ENCODE assay signal across 33 cellular contexts in genomic region chr14:104256025-104256424, GRCh38.
"Had no signal": no experiment of that assay in that cellular context is flagged by ENCODE, and none has a peak within 500 bp of the region (broad histone marks: within the 10 kb centered on the region; RNA-seq: fewer than 3 reads in every experiment).

No MANE protein-coding gene starts in this region.

- H3K4me3 ChIP-seq: adrenal gland, body of pancreas, breast epithelium had no signal

- DNase-seq: activated B cell treated with CpG ODN at 0.5 μM for 24 hours; activated CD4-positive, alpha-beta T cell treated with anti-CD3 and anti-CD28 coated beads for 4 hours; activated CD4-positive, alpha-beta T cell treated with anti-CD3 and anti-CD28 coated beads, Interleukin-2, amount 10 ng/mL, durations not matched to agents 24 days and 14 days; activated CD4-positive, alpha-beta T cell treated with anti-CD3 and anti-CD28 coated beads, Interleukin-2, amount 50 U/mL, for 1 hour; activated CD4-positive, alpha-beta T cell treated with anti-CD3 and anti-CD28 coated beads, Interleukin-2, amount 50 U/mL, for 4 hours; activated CD4-positive, CD25-positive, alpha-beta regulatory T cell treated with anti-CD3 and anti-CD28 coated beads, Interleukin-2, amount 50 U/mL, for 72 hours; activated CD8-positive, alpha-beta memory T cell treated with anti-CD3 and anti-CD28 coated beads, Interleukin-2, amount 50 U/mL, for 4 hours; activated CD8-positive, alpha-beta T cell treated with anti-CD3 and anti-CD28 coated beads for 36 hours; activated effector memory CD4-positive, alpha-beta T cell treated with anti-CD3 and anti-CD28 coated beads, Interleukin-2, amount 50 U/mL, for 16 hours; activated gamma-delta T cell treated with Interleukin-2 at 50 U/mL for 16 hours; activated naive CD4-positive, alpha-beta T cell; activated naive CD4-positive, alpha-beta T cell treated with anti-CD3 and anti-CD28 coated beads for 36 hours; activated naive CD4-positive, alpha-beta T cell treated with anti-CD3 and anti-CD28 coated beads, Interleukin-2, amount 50 U/mL, for 16 hours; activated naive CD8-positive, alpha-beta T cell treated with anti-CD3 and anti-CD28 coated beads for 36 hours; activated T-cell treated with anti-CD3 and anti-CD28 coated beads for 4 hours; activated T-cell treated with anti-CD3 and anti-CD28 coated beads, Interleukin-2, amount 50 U/mL, for 1 hour; activated T-cell treated with anti-CD3 and anti-CD28 coated beads, Interleukin-2, amount 50 U/mL, for 4 hours; activated T-cell treated with anti-CD3 and anti-CD28 coated beads, Interleukin-2, amount 50 U/mL, for 72 hours; adrenal gland; amniotic stem cell; aorta; body of pancreas; brain microvascular endothelial cell; central memory CD4-positive, alpha-beta T cell; T-helper 1 cell; T-helper 2 cell; T-helper 9 cell had no signal

- H3K9me3 ChIP-seq: adrenal gland, body of pancreas had no signal

- H3K36me3 ChIP-seq: adrenal gland, brain microvascular endothelial cell, breast epithelium had no signal

- ATAC-seq: activated CD8-positive, alpha-beta T cell treated with anti-CD3 and anti-CD28 coated beads for 36 hours; activated naive CD4-positive, alpha-beta T cell treated with anti-CD3 and anti-CD28 coated beads, Interleukin-2, amount 50 U/mL, for 72 hours; activated T-cell treated with anti-CD3 and anti-CD28 coated beads, Interleukin-2, amount 50 U/mL, for 4 hours; activated T-cell treated with anti-CD3 and anti-CD28 coated beads, Interleukin-2, amount 50 U/mL, for 72 hours; activated T-helper 17 cell treated with anti-CD3 and anti-CD28 coated beads, Interleukin-2, amount 50 U/mL, for 72 hours; body of pancreas had no signal

- H3K27me3 ChIP-seq: adrenal gland, body of pancreas, brain microvascular endothelial cell had no signal

- FAIRE-seq: astrocyte, TTC549 had no signal

- H3K4me1 ChIP-seq: adrenal gland, body of pancreas, breast epithelium had no signal

- H3K27ac ChIP-seq: adrenal gland, body of pancreas, brain microvascular endothelial cell, breast epithelium, VCaP had no signal
